In the genomic region with DNA sequence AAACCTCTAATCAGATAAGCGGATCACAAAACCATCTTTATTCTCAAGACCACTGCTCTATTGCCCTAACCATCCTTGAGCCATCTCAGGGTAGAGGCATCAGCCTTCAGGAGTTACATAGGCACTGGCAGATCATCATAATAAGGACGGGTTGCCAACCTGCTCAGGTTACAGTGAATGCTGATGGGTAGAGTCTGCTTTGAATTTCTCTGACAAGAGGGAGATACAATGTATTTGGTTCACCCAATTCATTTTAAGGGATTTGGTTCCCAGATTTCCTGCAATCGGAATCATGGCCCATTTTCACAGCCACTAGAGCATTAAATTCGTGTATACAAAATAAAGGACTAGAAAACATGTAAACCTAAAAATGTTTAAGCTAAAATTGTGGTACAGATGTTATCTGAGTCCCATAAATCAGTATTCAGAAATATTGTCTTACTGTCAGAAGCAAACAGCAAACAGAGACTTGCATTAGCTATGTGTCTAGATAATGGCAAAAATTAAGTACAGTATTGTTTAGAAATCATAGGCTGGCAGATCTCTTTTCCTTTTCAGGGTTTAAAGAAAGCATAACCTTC, we compare ENCODE assay signal across 10 cellular contexts. TPM values are rescaled to one million over a fixed set of nuclear protein-coding genes. Genes with fewer than 3 reads are reported as not detected.
A peak's percentile ranks its signal among the peaks of the same experiment; 100 is the strongest.
DNase-seq lines count a peak whose midpoint lies in the region; TF ChIP-seq lines count a peak whose summit lies in the region.
"Had no signal": no experiment of that assay in that cellular context is flagged by ENCODE, and none has a peak within 500 bp of the region (broad histone marks: within the 10 kb centered on the region; RNA-seq: fewer than 3 reads in every experiment).

No MANE protein-coding gene starts in this region.

- peaks cover 0 to 3% (median 0%) of the 10 kb centered on the region in 8 donors for H3K9me3 ChIP-seq in spleen
- H3K9me3 ChIP-seq: mucosa of descending colon had no signal

- H3K4me1 ChIP-seq in spleen: peaks cover 11 to 62% (median 37%) of the 10 kb centered on the region in 6 donors

- TF ChIP-seq POLR2A in spleen (IDR thresholded peaks at IDR 0.05): no peak

- H3K27ac ChIP-seq in spleen: peak overlapping the region in 5 of 8 donors; percentile 24 to 80 (median 58)
- H3K27ac ChIP-seq: epithelial cell of prostate had no signal

- intact Hi-C loops in spleen (cut with DNase I; ENCODE audit: low total_unique reads): loop anchor here (2.0 to 10.0 kb wide), 2 partner anchors 321 to 351 kb away; no protein-coding TSS in a partner anchor

- DNase-seq in NCI-H1092 treated with DMSO at 0.1 percent for 48 hours (lab: John Stamatoyannopoulos, UW): peak; percentile 5
- no peak for DNase-seq in NCI-H1092 (lab: John Stamatoyannopoulos, UW)
- peak; percentile 48 for DNase-seq in NCI-H2029 treated with DMSO at 0.1 percent for 48 hours (lab: John Stamatoyannopoulos, UW)
- DNase-seq in dermis blood vessel endothelial cell: peak; percentile 17
- no peak for DNase-seq in spleen
- DNase-seq in NCI-H146 (lab: John Stamatoyannopoulos, UW): no peak
- DNase-seq in activated T-cell treated with anti-CD3 and anti-CD28 coated beads, Interleukin-2, amount 50 U/mL, for 48 hours: no peak
- no peak for DNase-seq in KBM-7

- no peak for TF ChIP-seq CTCF in spleen (IDR thresholded peaks at IDR 0.05 in 8 of 11, conservative IDR thresholded peaks at IDR 0.05 in 3 of 11)

- no peak overlapping the region for H3K4me3 ChIP-seq in spleen
- H3K4me3 ChIP-seq: mucosa of descending colon had no signal

- in situ Hi-C loops in KBM-7 (cut with MboI; ENCODE audit: low pct_unique_long_range_greater_than_20kb, low sequenced_read_pairs): no loop called here

- no peaks in the 10 kb centered on the region for H3K27me3 ChIP-seq in spleen (replicated peaks in 1 of 7)

- no peaks in the 10 kb centered on the region for H3K36me3 ChIP-seq in spleen

- WGBS in spleen, 5 donors: 70 to 85% (median 79%) methylated on average over 4 of the region's 4 CpGs

RNA-seq across cellular contexts. Expression of a gene that starts 41.9 kb away (rescaled TPM):
- total RNA-seq in dermis blood vessel endothelial cell (2.4 and 4.1 TPM in 2 replicates), spleen (10 to 100 TPM in 2 of 7 donors, 1 to 10 TPM in 5; 6.7 to 19.8 (median 9.2) TPM)
- 1 to 10 TPM; 1.2 to 2.4 (median 1.4) TPM for polyA plus RNA-seq in spleen

Comparison
In these comparisons a context has a peak if more than half of its experiments do, and no peak if none do; other contexts are left out.
1. DNase-seq: peak in NCI-H1092 treated with DMSO at 0.1 percent for 48 hours (single experiment), NCI-H2029 treated with DMSO at 0.1 percent for 48 hours (single experiment) and dermis blood vessel endothelial cell (single experiment); none in NCI-H1092 (single experiment), spleen (single experiment), NCI-H146 (single experiment), activated T-cell treated with anti-CD3 and anti-CD28 coated beads, Interleukin-2, amount 50 U/mL, for 48 hours (0 of 2) and KBM-7 (single experiment).